Comparison of ENCODE assay signal across 12 cellular contexts in the genomic region with DNA sequence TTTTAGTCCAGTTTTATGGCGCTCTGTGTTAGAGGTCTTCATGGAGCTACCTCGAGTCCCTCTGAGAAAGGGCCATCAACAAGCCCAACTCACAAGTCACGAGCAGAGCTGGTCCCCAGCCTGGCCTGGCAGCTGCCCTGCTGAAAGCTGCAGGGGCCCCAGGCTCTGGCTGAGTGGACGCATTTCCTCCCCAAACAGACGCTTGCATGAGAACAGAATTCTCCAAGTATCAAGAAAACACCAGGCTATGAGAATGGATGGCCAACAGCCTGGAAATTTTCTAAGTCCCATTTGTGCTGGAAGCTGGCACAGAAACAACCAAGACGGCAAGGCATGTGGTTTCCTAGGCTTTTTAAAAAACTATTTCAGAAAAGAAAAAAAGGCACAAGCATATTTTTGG.
DNase-seq lines count a peak whose midpoint lies in the region; ATAC-seq, FAIRE-seq and TF ChIP-seq lines count a peak whose summit lies in the region.
"Had no signal": no experiment of that assay in that cellular context is flagged by ENCODE, and none has a peak within 500 bp of the region (broad histone marks: within the 10 kb centered on the region; RNA-seq: fewer than 3 reads in every experiment).

No MANE protein-coding gene starts in this region.

- H3K27me3 ChIP-seq in DND-41 (ENCODE audit: insufficient read depth, low read length, poor library complexity) = no peaks in the 10 kb centered on the region
- no peaks in the 10 kb centered on the region for H3K27me3 ChIP-seq in breast epithelium
- H3K27me3 ChIP-seq in smooth muscle cell (ENCODE audit: low read depth) = no peaks in the 10 kb centered on the region
- H3K27me3 ChIP-seq: brain microvascular endothelial cell, left lung, right lobe of liver had no signal

- TF ChIP-seq CTCF in DND-41 (IDR thresholded peaks at IDR 0.05; ENCODE audit: borderline replicate concordance, extremely low read depth, low read length, poor library complexity, severe bottlenecking) (no peak), breast epithelium (IDR thresholded peaks at IDR 0.05) (no peak), smooth muscle cell (IDR thresholded peaks at IDR 0.05; ENCODE audit: borderline replicate concordance, insufficient read depth, poor library complexity, severe bottlenecking) (no peak)

- H3K36me3 ChIP-seq in DND-41 (ENCODE audit: insufficient read depth, low read length) = peaks cover 54% of the 10 kb centered on the region
- no peaks in the 10 kb centered on the region for H3K36me3 ChIP-seq in breast epithelium
- H3K36me3 ChIP-seq in smooth muscle cell (ENCODE audit: low read depth) = no peaks in the 10 kb centered on the region
- H3K36me3 ChIP-seq: brain microvascular endothelial cell, left lung, right lobe of liver had no signal

- H2AFZ ChIP-seq in DND-41 (ENCODE audit: low read depth, low read length) (no peak overlapping the region), smooth muscle cell (ENCODE audit: low read depth) (no peak overlapping the region)

- intact Hi-C loops in breast epithelium (cut with DNase I; ENCODE audit: low total_unique reads) = no loop called here

- DNase-seq in DND-41 (no peak), breast epithelium (ENCODE audit: low spot score in 2 of 2) (no peak), inferior parietal cortex (ENCODE audit: extremely low spot score) (peak; percentile 68), GM12891 (ENCODE audit: insufficient read length, low spot score) (no peak), smooth muscle cell (lab: John Stamatoyannopoulos, UW; ENCODE audit: unreplicated experiment) (no peak)
- DNase-seq in stimulated activated naive B cell treated with anti-CD40 and anti-IgM and Interleukin-4, amounts not matched to agents 10 μg/mL and 1 μg/mL and 100 μg/mL, for 72 hours = no peak
- DNase-seq: brain microvascular endothelial cell, left lung, NCI-H774, right lobe of liver had no signal

- peaks cover 0 to 2% of the 10 kb centered on the region in 2 donors for H3K9me3 Mint-ChIP-seq in stimulated activated naive B cell treated with anti-CD40 and anti-IgM and Interleukin-4, amounts not matched to agents 10 μg/mL and 1 μg/mL and 100 μg/mL, for 72 hours

- peak overlapping the region; percentile 95 for H3K27ac ChIP-seq in DND-41 (ENCODE audit: low read length)
- H3K27ac ChIP-seq in breast epithelium = peak overlapping the region; percentile 38 to 81
- H3K27ac ChIP-seq in smooth muscle cell (ENCODE audit: low read depth) = no peak overlapping the region
- H3K27ac ChIP-seq: brain microvascular endothelial cell, left lung, right lobe of liver had no signal

- peak overlapping the region; percentile 58; the same call in 1 of the 2 replicates for H3K9ac ChIP-seq in DND-41 (ENCODE audit: low read depth, low read length)
- no peak overlapping the region for H3K9ac ChIP-seq in smooth muscle cell (ENCODE audit: low read depth)

- H3K4me1 ChIP-seq in DND-41 (ENCODE audit: insufficient read depth, low read length) (peaks cover 96% of the 10 kb centered on the region), breast epithelium (peaks cover 7 to 44% of the 10 kb centered on the region in 2 donors), smooth muscle cell (ENCODE audit: low read depth) (peaks cover 6% of the 10 kb centered on the region)

- peak overlapping the region; percentile 63 to 65 for H3K4me3 Mint-ChIP-seq in stimulated activated naive B cell treated with anti-CD40 and anti-IgM and Interleukin-4, amounts not matched to agents 10 μg/mL and 1 μg/mL and 100 μg/mL, for 72 hours

- H3K79me2 ChIP-seq in DND-41 (ENCODE audit: insufficient read depth, low read length) (peaks cover 96% of the 10 kb centered on the region), smooth muscle cell (ENCODE audit: low read depth) (peaks cover 4% of the 10 kb centered on the region)

- WGBS in smooth muscle cell (ENCODE audit: low lambda C conversion rate) = 80% methylated on average over 6 of the region's 6 CpGs

- H3K9me3 ChIP-seq in DND-41 (ENCODE audit: insufficient read depth, low read length, severe bottlenecking) = no peaks in the 10 kb centered on the region
- no peaks in the 10 kb centered on the region for H3K9me3 ChIP-seq in breast epithelium
- no peaks in the 10 kb centered on the region for H3K9me3 ChIP-seq in smooth muscle cell (replicated peaks; ENCODE audit: low read depth)
- H3K9me3 ChIP-seq: right lobe of liver had no signal

- peak overlapping the region; percentile 91 for H3K27ac Mint-ChIP-seq in stimulated activated naive B cell treated with anti-CD40 and anti-IgM and Interleukin-4, amounts not matched to agents 10 μg/mL and 1 μg/mL and 100 μg/mL, for 72 hours

- H3K27me3 Mint-ChIP-seq in stimulated activated naive B cell treated with anti-CD40 and anti-IgM and Interleukin-4, amounts not matched to agents 10 μg/mL and 1 μg/mL and 100 μg/mL, for 72 hours = no peaks in the 10 kb centered on the region

- peaks cover 66 to 94% of the 10 kb centered on the region in 2 donors for H3K4me1 Mint-ChIP-seq in stimulated activated naive B cell treated with anti-CD40 and anti-IgM and Interleukin-4, amounts not matched to agents 10 μg/mL and 1 μg/mL and 100 μg/mL, for 72 hours

- TF ChIP-seq POLR2A in breast epithelium (IDR thresholded peaks at IDR 0.05) (no peak), GM12891 (IDR thresholded peaks at IDR 0.05; ENCODE audit: low read depth, low read length) (no peak)

- H3K4me2 ChIP-seq in DND-41 (ENCODE audit: insufficient read depth, low read length) (no peak overlapping the region), smooth muscle cell (no peak overlapping the region)

- no peak overlapping the region for H3K4me3 ChIP-seq in DND-41 (ENCODE audit: low read depth in 1 of 2, low read length in 2 of 2)
- H3K4me3 ChIP-seq in breast epithelium = no peak overlapping the region
- H3K4me3 ChIP-seq in smooth muscle cell = no peak overlapping the region
- H3K4me3 ChIP-seq: left lung, right lobe of liver had no signal

- H3F3A ChIP-seq in smooth muscle cell (ENCODE audit: low read depth) = no peaks in the 10 kb centered on the region

- FAIRE-seq in GM12891 (lab: Jason Lieb, UNC) = no peak

- H4K20me1 ChIP-seq in DND-41 (ENCODE audit: insufficient read depth, low read length) (no peaks in the 10 kb centered on the region), smooth muscle cell (ENCODE audit: low read depth) (peaks cover 74% of the 10 kb centered on the region)

- peaks cover 11 to 20% of the 10 kb centered on the region in 2 donors for H3K36me3 Mint-ChIP-seq in stimulated activated naive B cell treated with anti-CD40 and anti-IgM and Interleukin-4, amounts not matched to agents 10 μg/mL and 1 μg/mL and 100 μg/mL, for 72 hours

- ATAC-seq in DND-41 (ENCODE audit: insufficient read depth, low read depth) (no peak), GM18502 (IDR thresholded peaks at IDR 0.05; ENCODE audit: poor library complexity, unreplicated experiment) (no peak), GM21576 (IDR thresholded peaks at IDR 0.05; ENCODE audit: unreplicated experiment) (no peak)
- no peak for ATAC-seq in stimulated activated naive B cell treated with anti-CD40 and anti-IgM and Interleukin-4, amounts not matched to agents 10 μg/mL and 1 μg/mL and 100 μg/mL, for 72 hours (replicated peaks)
- ATAC-seq: left lung, right lobe of liver had no signal

TF ChIP-seq in GM12891, 5 proteins besides CTCF, POLR2A, EP300 and RAD21:
- TF ChIP-seq PAX5 (IDR thresholded peaks at IDR 0.05; ENCODE audit: insufficient read depth, low read length, severe bottlenecking) = no peak
- TF ChIP-seq TAF1 (IDR thresholded peaks at IDR 0.05; ENCODE audit: low read depth, low read length) = no peak
- TF ChIP-seq SPI1 (IDR thresholded peaks at IDR 0.05; ENCODE audit: low read depth, low read length) = no peak
- no peak for TF ChIP-seq POU2F2 (IDR thresholded peaks at IDR 0.05; ENCODE audit: low read depth, low read length)
- TF ChIP-seq POLR2AphosphoS5 (IDR thresholded peaks at IDR 0.05; ENCODE audit: low read depth, low read length) = no peak
